Comparison of ENCODE assay signal across 40 cellular contexts in the genomic region with DNA sequence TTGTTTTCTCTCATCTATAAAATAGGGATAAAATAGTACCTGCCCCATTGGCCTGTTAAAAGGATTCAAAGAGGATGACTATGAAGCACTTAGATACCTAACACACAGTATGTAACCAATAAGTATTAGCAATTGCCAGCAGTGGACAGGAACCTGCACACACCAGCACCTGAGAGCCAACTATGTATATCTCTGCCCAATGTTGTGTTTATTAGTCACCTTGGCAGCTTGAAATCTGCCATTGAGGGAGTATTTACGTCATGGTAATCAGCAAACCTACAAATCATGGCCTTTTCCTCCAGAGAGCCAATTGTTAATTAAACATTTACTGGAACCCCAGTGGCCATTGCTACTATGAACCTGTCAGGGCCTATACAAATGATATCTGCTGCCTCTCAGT.
"Had no signal": no experiment of that assay in that cellular context is flagged by ENCODE, and none has a peak within 500 bp of the region (broad histone marks: within the 10 kb centered on the region; RNA-seq: fewer than 3 reads in every experiment).

No MANE protein-coding gene starts in this region.

- DNase-seq: activated effector memory CD4-positive, alpha-beta T cell treated with anti-CD3 and anti-CD28 coated beads, Interleukin-2, amount 50 U/mL, for 16 hours; activated effector memory CD4-positive, alpha-beta T cell treated with Interleukin-2 at 50 U/mL for 16 hours; activated gamma-delta T cell; activated gamma-delta T cell treated with Interleukin-2 at 50 U/mL for 16 hours; activated naive CD4-positive, alpha-beta T cell; activated naive CD4-positive, alpha-beta T cell treated with anti-CD3 and anti-CD28 coated beads for 36 hours; activated naive CD4-positive, alpha-beta T cell treated with anti-CD3 and anti-CD28 coated beads, Interleukin-2, amount 10 ng/mL, durations not matched to agents 7 days and 5 days; activated naive CD4-positive, alpha-beta T cell treated with anti-CD3 and anti-CD28 coated beads, Interleukin-2, amount 50 U/mL, for 16 hours; activated naive CD4-positive, alpha-beta T cell treated with Interleukin-2 at 50 U/mL for 16 hours; activated naive CD8-positive, alpha-beta T cell treated with anti-CD3 and anti-CD28 coated beads for 36 hours; activated naive CD8-positive, alpha-beta T cell treated with anti-CD3 and anti-CD28 coated beads, Interleukin-2, amount 10 ng/mL, durations not matched to agents 7 days and 5 days; activated naive CD8-positive, alpha-beta T cell treated with anti-CD3 and anti-CD28 coated beads, Interleukin-2, amount 50 U/mL, for 24 hours; activated T-cell treated with anti-CD3 and anti-CD28 coated beads, Interleukin-2, amount 50 U/mL, for 1 hour; activated T-cell treated with anti-CD3 and anti-CD28 coated beads, Interleukin-2, amount 50 U/mL, for 24 hours; activated T-cell treated with anti-CD3 and anti-CD28 coated beads, Interleukin-2, amount 50 U/mL, for 4 hours; activated T-cell treated with anti-CD3 and anti-CD28 coated beads, Interleukin-2, amount 50 U/mL, for 48 hours; activated T-cell treated with anti-CD3 and anti-CD28 coated beads, Interleukin-2, amount 50 U/mL, for 72 hours; adrenal gland; amniotic stem cell; amygdala; anterior cingulate cortex; aorta; brain microvascular endothelial cell; caudate nucleus; central memory CD4-positive, alpha-beta T cell; cerebellar nuclear complex had no signal

- H3K9me3 ChIP-seq: adrenal gland, ascending aorta, body of pancreas, breast epithelium had no signal

- H3K27ac Mint-ChIP-seq: activated naive CD4-positive, alpha-beta T cell treated with anti-CD3 and anti-CD28 coated beads for 36 hours; activated naive CD4-positive, alpha-beta T cell treated with anti-CD3 and anti-CD28 coated beads, Interleukin-2, amount 10 ng/mL, durations not matched to agents 7 days and 5 days; activated naive CD4-positive, alpha-beta T cell treated with anti-CD3 and anti-CD28 coated beads, Interleukin-2, amount 50 U/mL, for 24 hours; activated naive CD4-positive, alpha-beta T cell treated with anti-CD3 and anti-CD28 coated beads, Interleukin-2, amount 50 U/mL, for 72 hours; activated naive CD8-positive, alpha-beta T cell; activated naive CD8-positive, alpha-beta T cell treated with anti-CD3 and anti-CD28 coated beads for 36 hours; activated naive CD8-positive, alpha-beta T cell treated with anti-CD3 and anti-CD28 coated beads, Interleukin-2, amount 10 ng/mL, durations not matched to agents 7 days and 5 days; activated naive CD8-positive, alpha-beta T cell treated with anti-CD3 and anti-CD28 coated beads, Interleukin-2, amount 50 U/mL, for 24 hours; activated T-cell treated with anti-CD3 and anti-CD28 coated beads, Interleukin-2, amount 50 U/mL, for 24 hours; activated T-cell treated with anti-CD3 and anti-CD28 coated beads, Interleukin-2, amount 50 U/mL, for 72 hours; activated T-helper 1 cell treated with anti-CD3 and anti-CD28 coated beads, Interleukin-12 subunit alpha, Interleukin-12 subunit beta, Interleukin-2, Interleukin-4 antibody, amounts not matched to agents 30 ng/mL and 10 ng/mL and 1 ng/mL, durations not matched to agents 14 hours and 24 hours and 36 hours; activated T-helper 17 cell treated with anti-CD3 and anti-CD28 coated beads, Interleukin-2, amount 50 U/mL, for 72 hours; activated T-helper 2 cell treated with anti-CD3 and anti-CD28 coated beads, Interferon-gamma antibody, Interleukin-2, Interleukin-4, amounts not matched to agents 10 μg/mL and 5 μg/mL and 100 μg/mL, durations not matched to agents 14 hours and 24 hours and 36 hours; brain had no signal

- H3K4me1 ChIP-seq: adrenal gland, ascending aorta, body of pancreas, breast epithelium had no signal

- H3K27ac ChIP-seq: adrenal gland, ascending aorta, body of pancreas, brain microvascular endothelial cell, breast epithelium, cardiac muscle cell had no signal

- H3K36me3 ChIP-seq: breast epithelium had no signal

- H3K9me3 Mint-ChIP-seq: activated naive CD4-positive, alpha-beta T cell treated with anti-CD3 and anti-CD28 coated beads for 36 hours; activated naive CD4-positive, alpha-beta T cell treated with anti-CD3 and anti-CD28 coated beads, Interleukin-2, amount 10 ng/mL, durations not matched to agents 7 days and 5 days; activated naive CD4-positive, alpha-beta T cell treated with anti-CD3 and anti-CD28 coated beads, Interleukin-2, amount 50 U/mL, for 24 hours; activated naive CD4-positive, alpha-beta T cell treated with anti-CD3 and anti-CD28 coated beads, Interleukin-2, amount 50 U/mL, for 72 hours; activated naive CD8-positive, alpha-beta T cell treated with anti-CD3 and anti-CD28 coated beads for 36 hours; activated naive CD8-positive, alpha-beta T cell treated with anti-CD3 and anti-CD28 coated beads, Interleukin-2, amount 10 ng/mL, durations not matched to agents 7 days and 5 days; activated naive CD8-positive, alpha-beta T cell treated with anti-CD3 and anti-CD28 coated beads, Interleukin-2, amount 50 U/mL, for 24 hours; activated T-cell treated with anti-CD3 and anti-CD28 coated beads, Interleukin-2, amount 50 U/mL, for 24 hours; activated T-cell treated with anti-CD3 and anti-CD28 coated beads, Interleukin-2, amount 50 U/mL, for 4 hours; activated T-cell treated with anti-CD3 and anti-CD28 coated beads, Interleukin-2, amount 50 U/mL, for 72 hours; activated T-helper 1 cell treated with anti-CD3 and anti-CD28 coated beads, Interleukin-12 subunit alpha, Interleukin-12 subunit beta, Interleukin-2, Interleukin-4 antibody, amounts not matched to agents 30 ng/mL and 10 ng/mL and 1 ng/mL, durations not matched to agents 14 hours and 24 hours and 36 hours; activated T-helper 17 cell treated with anti-CD3 and anti-CD28 coated beads, Interleukin-2, amount 50 U/mL, for 72 hours; activated T-helper 2 cell treated with anti-CD3 and anti-CD28 coated beads, Interferon-gamma antibody, Interleukin-2, Interleukin-4, amounts not matched to agents 10 μg/mL and 5 μg/mL and 100 μg/mL, durations not matched to agents 14 hours and 24 hours and 36 hours; brain; central memory CD8-positive, alpha-beta T cell had no signal

- FAIRE-seq: astrocyte, bronchial epithelial cell had no signal

- ATAC-seq: activated naive CD4-positive, alpha-beta T cell treated with anti-CD3 and anti-CD28 coated beads, Interleukin-2, amount 50 U/mL, for 72 hours; activated naive CD8-positive, alpha-beta T cell treated with anti-CD3 and anti-CD28 coated beads, Interleukin-2, amount 50 U/mL, for 24 hours; activated T-cell treated with anti-CD3 and anti-CD28 coated beads, Interleukin-2, amount 50 U/mL, for 4 hours; activated T-cell treated with anti-CD3 and anti-CD28 coated beads, Interleukin-2, amount 50 U/mL, for 72 hours; activated T-helper 17 cell treated with anti-CD3 and anti-CD28 coated beads, Interleukin-2, amount 50 U/mL, for 72 hours; body of pancreas had no signal

- H3K27me3 ChIP-seq: adrenal gland, ascending aorta, body of pancreas, brain microvascular endothelial cell, breast epithelium, cardiac muscle cell had no signal

- H3K27me3 Mint-ChIP-seq: activated naive CD4-positive, alpha-beta T cell treated with anti-CD3 and anti-CD28 coated beads, Interleukin-2, amount 10 ng/mL, durations not matched to agents 7 days and 5 days; activated naive CD4-positive, alpha-beta T cell treated with anti-CD3 and anti-CD28 coated beads, Interleukin-2, amount 50 U/mL, for 24 hours; activated naive CD8-positive, alpha-beta T cell; activated naive CD8-positive, alpha-beta T cell treated with anti-CD3 and anti-CD28 coated beads for 36 hours; activated naive CD8-positive, alpha-beta T cell treated with anti-CD3 and anti-CD28 coated beads, Interleukin-2, amount 10 ng/mL, durations not matched to agents 7 days and 5 days; activated naive CD8-positive, alpha-beta T cell treated with anti-CD3 and anti-CD28 coated beads, Interleukin-2, amount 50 U/mL, for 24 hours; activated T-cell treated with anti-CD3 and anti-CD28 coated beads, Interleukin-2, amount 50 U/mL, for 24 hours; activated T-helper 17 cell treated with anti-CD3 and anti-CD28 coated beads, Interleukin-2, amount 50 U/mL, for 72 hours; brain; central memory CD8-positive, alpha-beta T cell had no signal

- H3K4me3 Mint-ChIP-seq: activated naive CD4-positive, alpha-beta T cell treated with anti-CD3 and anti-CD28 coated beads for 36 hours; activated naive CD4-positive, alpha-beta T cell treated with anti-CD3 and anti-CD28 coated beads, Interleukin-2, amount 10 ng/mL, durations not matched to agents 7 days and 5 days; activated naive CD4-positive, alpha-beta T cell treated with anti-CD3 and anti-CD28 coated beads, Interleukin-2, amount 50 U/mL, for 24 hours; activated naive CD8-positive, alpha-beta T cell; activated naive CD8-positive, alpha-beta T cell treated with anti-CD3 and anti-CD28 coated beads for 36 hours; activated naive CD8-positive, alpha-beta T cell treated with anti-CD3 and anti-CD28 coated beads, Interleukin-2, amount 10 ng/mL, durations not matched to agents 7 days and 5 days; activated naive CD8-positive, alpha-beta T cell treated with anti-CD3 and anti-CD28 coated beads, Interleukin-2, amount 50 U/mL, for 24 hours; activated T-cell treated with anti-CD3 and anti-CD28 coated beads, Interleukin-2, amount 50 U/mL, for 24 hours; activated T-cell treated with anti-CD3 and anti-CD28 coated beads, Interleukin-2, amount 50 U/mL, for 4 hours; activated T-cell treated with anti-CD3 and anti-CD28 coated beads, Interleukin-2, amount 50 U/mL, for 72 hours; activated T-helper 1 cell treated with anti-CD3 and anti-CD28 coated beads, Interleukin-12 subunit alpha, Interleukin-12 subunit beta, Interleukin-2, Interleukin-4 antibody, amounts not matched to agents 30 ng/mL and 10 ng/mL and 1 ng/mL, durations not matched to agents 14 hours and 24 hours and 36 hours; activated T-helper 17 cell treated with anti-CD3 and anti-CD28 coated beads, Interleukin-2, amount 50 U/mL, for 72 hours; brain; central memory CD8-positive, alpha-beta T cell had no signal

- H3K4me1 Mint-ChIP-seq: activated naive CD4-positive, alpha-beta T cell treated with anti-CD3 and anti-CD28 coated beads, Interleukin-2, amount 10 ng/mL, durations not matched to agents 7 days and 5 days; activated naive CD8-positive, alpha-beta T cell treated with anti-CD3 and anti-CD28 coated beads for 36 hours; activated naive CD8-positive, alpha-beta T cell treated with anti-CD3 and anti-CD28 coated beads, Interleukin-2, amount 50 U/mL, for 24 hours; activated T-helper 17 cell treated with anti-CD3 and anti-CD28 coated beads, Interleukin-2, amount 50 U/mL, for 72 hours; central memory CD8-positive, alpha-beta T cell had no signal

- H3K4me3 ChIP-seq: adrenal gland, ascending aorta, body of pancreas, breast epithelium, cardiac muscle cell had no signal
